In the genomic region with DNA sequence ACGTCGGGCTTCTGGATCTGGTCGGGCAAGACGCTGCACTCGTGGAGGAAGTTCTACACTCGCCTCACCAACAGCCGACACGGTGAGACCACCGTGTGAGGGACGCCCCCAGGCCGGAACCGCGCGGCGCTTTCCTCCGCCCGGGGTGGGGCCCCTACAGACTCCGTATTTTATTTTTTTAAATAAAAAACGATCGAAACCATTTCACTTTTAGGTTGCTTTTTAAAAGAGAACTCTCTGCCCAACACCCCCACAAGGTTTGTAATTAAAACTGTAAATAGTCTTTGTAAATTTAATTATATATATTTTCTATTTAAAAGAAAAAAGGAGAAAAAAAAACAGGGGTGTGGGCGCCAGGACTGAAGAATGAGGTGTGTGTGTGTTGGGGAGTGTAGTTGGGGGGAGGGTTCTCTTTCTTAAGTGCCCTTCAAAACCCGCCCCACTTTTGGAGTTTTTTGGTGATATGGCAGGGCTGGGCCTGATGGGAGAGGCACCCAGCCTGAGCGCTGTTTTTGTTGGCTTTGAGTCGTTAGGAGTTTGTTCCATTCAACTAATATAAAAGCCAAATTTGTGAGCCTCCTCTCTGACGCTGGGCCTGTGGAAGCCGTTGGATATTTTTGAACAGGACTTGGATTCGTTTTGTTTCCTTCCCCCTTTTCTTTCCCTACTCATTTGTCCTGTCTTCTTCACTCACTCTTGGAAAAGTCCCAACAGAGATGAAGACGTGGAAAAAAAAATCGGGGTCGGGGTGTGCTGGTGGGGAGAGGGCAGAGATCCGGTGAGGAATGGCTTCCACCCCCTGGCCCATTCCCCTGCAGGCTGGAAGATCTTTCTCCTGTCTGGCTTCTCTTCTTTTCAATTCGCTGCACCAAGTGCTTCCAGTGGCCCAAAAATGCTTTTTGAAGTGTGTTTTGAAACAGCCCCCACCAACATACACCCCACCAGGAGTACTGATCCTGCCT, we compare ENCODE assay signal across 1 cellular context.
TF ChIP-seq lines count a peak whose summit lies in the region.

No MANE protein-coding gene starts in this region.

TF ChIP-seq in HCT116, 20 proteins besides CTCF, POLR2A, EP300 and RAD21 (continued from another document):
- TF ChIP-seq, protein P1, sequence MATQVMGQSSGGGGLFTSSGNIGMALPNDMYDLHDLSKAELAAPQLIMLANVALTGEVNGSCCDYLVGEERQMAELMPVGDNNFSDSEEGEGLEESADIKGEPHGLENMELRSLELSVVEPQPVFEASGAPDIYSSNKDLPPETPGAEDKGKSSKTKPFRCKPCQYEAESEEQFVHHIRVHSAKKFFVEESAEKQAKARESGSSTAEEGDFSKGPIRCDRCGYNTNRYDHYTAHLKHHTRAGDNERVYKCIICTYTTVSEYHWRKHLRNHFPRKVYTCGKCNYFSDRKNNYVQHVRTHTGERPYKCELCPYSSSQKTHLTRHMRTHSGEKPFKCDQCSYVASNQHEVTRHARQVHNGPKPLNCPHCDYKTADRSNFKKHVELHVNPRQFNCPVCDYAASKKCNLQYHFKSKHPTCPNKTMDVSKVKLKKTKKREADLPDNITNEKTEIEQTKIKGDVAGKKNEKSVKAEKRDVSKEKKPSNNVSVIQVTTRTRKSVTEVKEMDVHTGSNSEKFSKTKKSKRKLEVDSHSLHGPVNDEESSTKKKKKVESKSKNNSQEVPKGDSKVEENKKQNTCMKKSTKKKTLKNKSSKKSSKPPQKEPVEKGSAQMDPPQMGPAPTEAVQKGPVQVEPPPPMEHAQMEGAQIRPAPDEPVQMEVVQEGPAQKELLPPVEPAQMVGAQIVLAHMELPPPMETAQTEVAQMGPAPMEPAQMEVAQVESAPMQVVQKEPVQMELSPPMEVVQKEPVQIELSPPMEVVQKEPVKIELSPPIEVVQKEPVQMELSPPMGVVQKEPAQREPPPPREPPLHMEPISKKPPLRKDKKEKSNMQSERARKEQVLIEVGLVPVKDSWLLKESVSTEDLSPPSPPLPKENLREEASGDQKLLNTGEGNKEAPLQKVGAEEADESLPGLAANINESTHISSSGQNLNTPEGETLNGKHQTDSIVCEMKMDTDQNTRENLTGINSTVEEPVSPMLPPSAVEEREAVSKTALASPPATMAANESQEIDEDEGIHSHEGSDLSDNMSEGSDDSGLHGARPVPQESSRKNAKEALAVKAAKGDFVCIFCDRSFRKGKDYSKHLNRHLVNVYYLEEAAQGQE (IDR thresholded peaks at IDR 0.05; ENCODE audit: low read depth), result no peak
- TF ChIP-seq, protein P2, sequence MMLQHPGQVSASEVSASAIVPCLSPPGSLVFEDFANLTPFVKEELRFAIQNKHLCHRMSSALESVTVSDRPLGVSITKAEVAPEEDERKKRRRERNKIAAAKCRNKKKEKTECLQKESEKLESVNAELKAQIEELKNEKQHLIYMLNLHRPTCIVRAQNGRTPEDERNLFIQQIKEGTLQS (IDR thresholded peaks at IDR 0.05), result no peak
- TF ChIP-seq ELF1 (IDR thresholded peaks at IDR 0.05; ENCODE audit: borderline replicate concordance, low read depth), result no peak
- no peak for TF ChIP-seq SRF (IDR thresholded peaks at IDR 0.05; ENCODE audit: low read depth)
- no peak for TF ChIP-seq CEBPB (IDR thresholded peaks at IDR 0.05; ENCODE audit: low read depth)
- TF ChIP-seq CBX3 (IDR thresholded peaks at IDR 0.05; ENCODE audit: low read depth), result no peak
- no peak for TF ChIP-seq EGR1 (IDR thresholded peaks at IDR 0.05; ENCODE audit: low read depth)
- no peak for TF ChIP-seq TCF7L2 (IDR thresholded peaks at IDR 0.05; ENCODE audit: borderline replicate concordance, extremely low read depth, insufficient read depth, insufficient read length)
- TF ChIP-seq SIN3A (IDR thresholded peaks at IDR 0.05; ENCODE audit: low read depth), result no peak
- no peak for TF ChIP-seq EZH2phosphoT487 (IDR thresholded peaks at IDR 0.05; ENCODE audit: borderline replicate concordance)
